ENCODE assay signal across 9 cellular contexts in genomic region chr4:166091914-166092510, GRCh38.
DNase-seq lines count a peak whose midpoint lies in the region; ATAC-seq and TF ChIP-seq lines count a peak whose summit lies in the region.
"Had no signal": no experiment of that assay in that cellular context is flagged by ENCODE, and none has a peak within 500 bp of the region (broad histone marks: within the 10 kb centered on the region; RNA-seq: fewer than 3 reads in every experiment).

No MANE protein-coding gene starts in this region.

- ATAC-seq in GM18873 (IDR thresholded peaks at IDR 0.05; ENCODE audit: low FRiP score, unreplicated experiment) = peak; percentile 75
- peak; percentile 82 for ATAC-seq in HG03175 (IDR thresholded peaks at IDR 0.05; ENCODE audit: unreplicated experiment)
- ATAC-seq in HG02642 (IDR thresholded peaks at IDR 0.05; ENCODE audit: poor library complexity, unreplicated experiment) = no peak
- ATAC-seq in natural killer cell = no peak

- intact Hi-C loops in natural killer cell (cut with micrococcal nuclease) = no loop called here

- peak; percentile 35 for DNase-seq in CD1c-positive myeloid dendritic cell (ENCODE audit: extremely low spot score)
- peak; percentile 44 for DNase-seq in NCI-H460 (ENCODE audit: extremely low read depth, low read depth)
- peak; percentile 79 for DNase-seq in cerebellar cortex (ENCODE audit: low spot score)
- peak; percentile 45 for DNase-seq in midbrain (lab: John Stamatoyannopoulos, UW)
- DNase-seq in natural killer cell = no peak
- DNase-seq: left cardiac atrium had no signal

- no peaks in the 10 kb centered on the region for H3K36me3 Mint-ChIP-seq in natural killer cell

- H3K9me3 Mint-ChIP-seq in natural killer cell = no peaks in the 10 kb centered on the region

- no peak overlapping the region for H3K4me3 Mint-ChIP-seq in natural killer cell

- no peak overlapping the region for H3K27ac Mint-ChIP-seq in natural killer cell

- H3K4me1 Mint-ChIP-seq in natural killer cell = no peaks in the 10 kb centered on the region

- no peak for TF ChIP-seq CTCF in natural killer cell (IDR thresholded peaks at IDR 0.05)

- no peaks in the 10 kb centered on the region for H3K27me3 Mint-ChIP-seq in natural killer cell (ENCODE audit: low read depth in 2 of 2)

Comparison
In these comparisons a context has a peak if more than half of its experiments do, and no peak if none do; other contexts are left out.
1. ATAC-seq: peak in GM18873 (single experiment) and HG03175 (single experiment); none in HG02642 (single experiment) and natural killer cell (0 of 3).